ENCODE assay signal across 1 cellular context in the genomic region with DNA sequence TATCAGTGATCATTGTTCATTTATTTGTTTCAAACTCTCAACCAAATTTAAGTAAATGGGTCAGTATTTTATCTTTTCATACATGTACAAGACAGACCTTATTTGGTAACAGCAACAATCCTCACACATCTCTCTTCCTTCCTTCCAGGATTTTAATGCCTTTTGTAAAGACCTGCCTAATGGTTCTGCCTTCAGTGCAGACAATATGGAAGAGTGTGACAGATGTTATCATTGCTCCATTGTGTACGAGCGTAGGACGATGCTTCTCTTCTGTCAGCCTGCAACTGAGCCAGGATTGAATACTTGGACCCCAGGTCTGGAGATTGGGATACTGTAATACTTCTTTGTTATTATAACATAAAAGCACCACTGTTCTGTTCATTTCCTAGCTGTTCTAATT.
TF ChIP-seq lines count a peak whose summit lies in the region.

No MANE protein-coding gene starts in this region.

TF ChIP-seq in SK-N-SH, 30 proteins besides CTCF, POLR2A, EP300 and RAD21 (continued from another document):
- TF ChIP-seq NFIC (IDR thresholded peaks at IDR 0.05; ENCODE audit: borderline replicate concordance), result no peak
- TF ChIP-seq, protein P1, sequence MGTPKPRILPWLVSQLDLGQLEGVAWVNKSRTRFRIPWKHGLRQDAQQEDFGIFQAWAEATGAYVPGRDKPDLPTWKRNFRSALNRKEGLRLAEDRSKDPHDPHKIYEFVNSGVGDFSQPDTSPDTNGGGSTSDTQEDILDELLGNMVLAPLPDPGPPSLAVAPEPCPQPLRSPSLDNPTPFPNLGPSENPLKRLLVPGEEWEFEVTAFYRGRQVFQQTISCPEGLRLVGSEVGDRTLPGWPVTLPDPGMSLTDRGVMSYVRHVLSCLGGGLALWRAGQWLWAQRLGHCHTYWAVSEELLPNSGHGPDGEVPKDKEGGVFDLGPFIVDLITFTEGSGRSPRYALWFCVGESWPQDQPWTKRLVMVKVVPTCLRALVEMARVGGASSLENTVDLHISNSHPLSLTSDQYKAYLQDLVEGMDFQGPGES (IDR thresholded peaks at IDR 0.05; ENCODE audit: low read depth, low read length), result no peak
- no peak for TF ChIP-seq GATA2 (CRISPR knock-in tag; IDR thresholded peaks at IDR 0.05)
- TF ChIP-seq, protein P2, sequence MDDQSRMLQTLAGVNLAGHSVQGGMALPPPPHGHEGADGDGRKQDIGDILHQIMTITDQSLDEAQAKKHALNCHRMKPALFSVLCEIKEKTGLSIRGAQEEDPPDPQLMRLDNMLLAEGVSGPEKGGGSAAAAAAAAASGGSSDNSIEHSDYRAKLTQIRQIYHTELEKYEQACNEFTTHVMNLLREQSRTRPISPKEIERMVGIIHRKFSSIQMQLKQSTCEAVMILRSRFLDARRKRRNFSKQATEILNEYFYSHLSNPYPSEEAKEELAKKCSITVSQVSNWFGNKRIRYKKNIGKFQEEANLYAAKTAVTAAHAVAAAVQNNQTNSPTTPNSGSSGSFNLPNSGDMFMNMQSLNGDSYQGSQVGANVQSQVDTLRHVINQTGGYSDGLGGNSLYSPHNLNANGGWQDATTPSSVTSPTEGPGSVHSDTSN (IDR thresholded peaks at IDR 0.05), result no peak
- TF ChIP-seq, protein P3, sequence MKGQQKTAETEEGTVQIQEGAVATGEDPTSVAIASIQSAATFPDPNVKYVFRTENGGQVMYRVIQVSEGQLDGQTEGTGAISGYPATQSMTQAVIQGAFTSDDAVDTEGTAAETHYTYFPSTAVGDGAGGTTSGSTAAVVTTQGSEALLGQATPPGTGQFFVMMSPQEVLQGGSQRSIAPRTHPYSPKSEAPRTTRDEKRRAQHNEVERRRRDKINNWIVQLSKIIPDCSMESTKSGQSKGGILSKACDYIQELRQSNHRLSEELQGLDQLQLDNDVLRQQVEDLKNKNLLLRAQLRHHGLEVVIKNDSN (IDR thresholded peaks at IDR 0.05; ENCODE audit: borderline replicate concordance, low read depth), result no peak
- no peak for TF ChIP-seq TCF12 (IDR thresholded peaks at IDR 0.05)
- TF ChIP-seq EZH2phosphoT487 (IDR thresholded peaks at IDR 0.05; ENCODE audit: borderline replicate concordance, low read depth), result no peak
- TF ChIP-seq TEAD4 (IDR thresholded peaks at IDR 0.05; ENCODE audit: borderline replicate concordance, insufficient read depth), result no peak
- TF ChIP-seq POLR2AphosphoS5 (IDR thresholded peaks at IDR 0.05; ENCODE audit: low read depth, low read length), result no peak
- TF ChIP-seq SMC3 (IDR thresholded peaks at IDR 0.05; ENCODE audit: low read depth, low read length), result no peak
- TF ChIP-seq CHD2 (IDR thresholded peaks at IDR 0.05; ENCODE audit: low read length, partially characterized antibody), result no peak
- no peak for TF ChIP-seq RXRA (IDR thresholded peaks at IDR 0.05; ENCODE audit: borderline replicate concordance, low read depth)
- no peak for TF ChIP-seq JUND (IDR thresholded peaks at IDR 0.05)
